In genomic region chr6:131898718-131899117, GRCh38 we compare ENCODE assay signal across 10 cellular contexts.
"Had no signal": no experiment of that assay in that cellular context is flagged by ENCODE, and none has a peak within 500 bp of the region (broad histone marks: within the 10 kb centered on the region; RNA-seq: fewer than 3 reads in every experiment).

No MANE protein-coding gene starts in this region.

- H3K4me2 ChIP-seq: GM23338 had no signal

- H3K9ac ChIP-seq: GM23248 had no signal

- FAIRE-seq: H54 had no signal

- H3K27ac ChIP-seq: GM23248 had no signal

- ATAC-seq: GM23338, HCT116 had no signal

- DNase-seq: GM23248, GOT3, H7, H9, HCEC 1CT, HFFc6 had no signal

- H3K36me3 ChIP-seq: HAP-1 had no signal

- H3K4me3 ChIP-seq: GM23248, GM23338, HAP-1 had no signal

- H2AFZ ChIP-seq: GM23248, GM23338 had no signal
